In the genomic region with DNA sequence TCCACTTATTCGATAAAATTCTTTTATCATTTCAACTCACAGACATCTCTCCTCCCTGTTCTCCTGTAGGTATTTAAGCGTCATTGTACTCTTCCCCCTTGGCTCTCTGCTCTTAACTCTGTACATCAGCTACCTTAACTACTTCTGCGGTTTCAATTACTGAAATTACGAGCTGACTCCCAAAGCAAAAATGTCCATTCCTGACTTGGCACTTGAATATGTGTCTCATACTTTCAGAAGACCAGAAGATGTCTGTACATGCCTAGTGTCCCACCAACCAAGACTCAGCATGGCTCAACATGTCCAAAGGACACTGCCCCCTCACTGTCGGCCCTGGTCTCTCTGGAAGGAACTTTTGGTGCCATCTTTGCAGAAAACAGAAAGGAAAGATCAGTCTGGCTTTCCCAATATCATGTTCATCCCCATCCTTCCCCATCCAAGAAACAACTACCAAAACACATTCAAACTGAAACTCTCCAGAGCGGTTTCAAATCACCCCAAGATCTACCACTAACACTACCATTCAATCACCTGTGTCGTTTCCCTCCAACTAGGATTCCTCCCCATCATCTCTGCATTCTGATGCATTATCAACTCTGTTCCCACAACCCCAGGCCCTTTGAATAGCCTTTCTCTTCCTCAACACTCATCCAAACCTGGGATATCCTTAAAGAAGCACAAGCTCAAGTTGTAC, we compare ENCODE assay signal across 23 cellular contexts.
A peak's percentile ranks its signal among the peaks of the same experiment; 100 is the strongest.
DNase-seq lines count a peak whose midpoint lies in the region; ATAC-seq and TF ChIP-seq lines count a peak whose summit lies in the region.
"Had no signal": no experiment of that assay in that cellular context is flagged by ENCODE, and none has a peak within 500 bp of the region (broad histone marks: within the 10 kb centered on the region; RNA-seq: fewer than 3 reads in every experiment).

No MANE protein-coding gene starts in this region.

- intact Hi-C loops in PC-3 (cut with micrococcal nuclease) = no loop called here

- CTCF ChIA-PET in BJ (lab: Yijun Ruan, JAX) (interaction anchor here (1.0 kb wide), 1 partner anchor 10 kb away, joined by 3 read pairs; no protein-coding TSS in a partner anchor), PC-3 (lab: Charles Lee) (no interaction called here)

- TF ChIP-seq CTCF in BJ (IDR thresholded peaks at IDR 0.05; ENCODE audit: insufficient read depth, low read depth, low read length) (no peak), PC-3 (conservative IDR thresholded peaks at IDR 0.05; ENCODE audit: low read depth, low read length) (no peak), epithelial cell of esophagus (IDR thresholded peaks at IDR 0.05; ENCODE audit: insufficient read depth, low read depth, low read length, missing control alignments) (no peak)

- no peak overlapping the region for H3K4ac ChIP-seq in trophoblast cell (ENCODE audit: low read depth, low read length)

- H3K4me1 ChIP-seq in PC-3 (ENCODE audit: insufficient read depth, low read length) = no peaks in the 10 kb centered on the region
- H3K4me1 ChIP-seq in trophoblast cell (ENCODE audit: control insufficient read depth in 1 of 2, insufficient read depth in 2 of 2, low read length in 2 of 2) = peaks cover 7 to 15% of the 10 kb centered on the region in 2 experiments

- H3K79me1 ChIP-seq in trophoblast cell (ENCODE audit: low read length) = no peaks in the 10 kb centered on the region

- no peak overlapping the region for H2BK12ac ChIP-seq in trophoblast cell (ENCODE audit: low read length)

- H4K8ac ChIP-seq in trophoblast cell (ENCODE audit: low read depth, low read length) = no peak overlapping the region

- no peaks in the 10 kb centered on the region for H3K27me3 ChIP-seq in BJ (ENCODE audit: control insufficient read depth, insufficient read depth, low read length)
- no peaks in the 10 kb centered on the region for H3K27me3 ChIP-seq in PC-3 (ENCODE audit: low read length)
- no peaks in the 10 kb centered on the region for H3K27me3 ChIP-seq in trophoblast cell (ENCODE audit: insufficient read depth, low read length)
- H3K27me3 ChIP-seq: BLaER1 had no signal

- peaks cover 28% of the 10 kb centered on the region for H3K79me2 ChIP-seq in PC-3 (ENCODE audit: low read length)
- H3K79me2 ChIP-seq in trophoblast cell (ENCODE audit: control insufficient read depth, insufficient read depth, low read length, poor library complexity) = peaks cover 2% of the 10 kb centered on the region

- H3K36me3 ChIP-seq in BJ (ENCODE audit: control insufficient read depth, insufficient read depth, low read length) (no peaks in the 10 kb centered on the region), PC-3 (ENCODE audit: low read depth, low read length) (no peaks in the 10 kb centered on the region), trophoblast cell (ENCODE audit: control insufficient read depth in 1 of 2, insufficient read depth in 2 of 2, low read length in 2 of 2) (no peaks in the 10 kb centered on the region)
- H3K36me3 ChIP-seq: BLaER1 had no signal

- POLR2A ChIA-PET in BJ (lab: Charles Lee) (no interaction called here), PC-3 (lab: Charles Lee; ENCODE audit: unreplicated experiment) (no interaction called here)

- H3K27ac ChIP-seq in PC-3 (ENCODE audit: low read length) (no peak overlapping the region), trophoblast cell (ENCODE audit: low read depth, low read length) (no peak overlapping the region)
- H3K27ac ChIP-seq: BLaER1, PC-9 had no signal

- no peak overlapping the region for H2BK120ac ChIP-seq in trophoblast cell (ENCODE audit: insufficient read depth, low read length, poor library complexity)

- ATAC-seq in PC-3 (no peak), GM21576 (IDR thresholded peaks at IDR 0.05; ENCODE audit: unreplicated experiment) (no peak)
- ATAC-seq: GM23338 had no signal

- H4K20me1 ChIP-seq in PC-3 (ENCODE audit: low read length) = no peaks in the 10 kb centered on the region
- H4K20me1 ChIP-seq: BLaER1 had no signal

- peak; percentile 56 for DNase-seq in BJ (ENCODE audit: low read depth)
- peak; percentile 26 for DNase-seq in PC-3
- peak; percentile 81 for DNase-seq in epithelial cell of esophagus (ENCODE audit: low read depth)
- peak; percentile 44 to 75 for DNase-seq in trophoblast cell
- DNase-seq in globus pallidus (ENCODE audit: low spot score) = no peak
- DNase-seq in occipital lobe (lab: John Stamatoyannopoulos, UW) = no peak
- DNase-seq: CD4-positive, CD25-positive, alpha-beta regulatory T cell; H9; HFFc6; IMR-90; KG1; MM.1S; NCI-H2029; NCI-H446 treated with DMSO at 0.1 percent for 48 hours; NCI-H526; NCI-H82; NK-92 treated with Interleukin-12 subunit alpha and Interleukin-12 subunit beta, amount 100 ng/mL, for 24 hours; PC-9; RPMI8226; SHP77 treated with DMSO at 0.1 percent for 48 hours had no signal

- H3K9ac ChIP-seq in PC-3 (ENCODE audit: low read length) = no peak overlapping the region
- H3K9ac ChIP-seq in trophoblast cell (ENCODE audit: low read length) = no peak overlapping the region
- H3K9ac ChIP-seq: BLaER1 had no signal

- H3K4me2 ChIP-seq in PC-3 (ENCODE audit: low read length) (no peak overlapping the region), trophoblast cell (ENCODE audit: low read length) (no peak overlapping the region)
- H3K4me2 ChIP-seq: BLaER1, GM23338, PC-9 had no signal

- H2AFZ ChIP-seq in PC-3 (ENCODE audit: low read length) = no peak overlapping the region
- H2AFZ ChIP-seq in trophoblast cell (ENCODE audit: insufficient read depth, low read length, poor library complexity) = no peak overlapping the region
- H2AFZ ChIP-seq: GM23338, PC-9 had no signal

- no peak overlapping the region for H3K23ac ChIP-seq in trophoblast cell (ENCODE audit: low read length)

- H3K9me3 ChIP-seq in PC-3 (ENCODE audit: low read length) = no peaks in the 10 kb centered on the region
- H3K9me3 ChIP-seq in trophoblast cell (ENCODE audit: insufficient read depth, low read depth, low read length) = no peaks in the 10 kb centered on the region
- H3K9me3 ChIP-seq: BLaER1 had no signal

- no peak overlapping the region for H3K18ac ChIP-seq in trophoblast cell (ENCODE audit: low read length)

- H2AK5ac ChIP-seq in trophoblast cell (ENCODE audit: low read length) = no peak overlapping the region

- no peak overlapping the region for H3K4me3 ChIP-seq in BJ (ENCODE audit: low read depth, low read length)
- H3K4me3 ChIP-seq in PC-3 (ENCODE audit: low read length) = no peak overlapping the region
- no peak overlapping the region for H3K4me3 ChIP-seq in epithelial cell of esophagus (ENCODE audit: low read length)
- H3K4me3 ChIP-seq in trophoblast cell (ENCODE audit: low read depth, low read length) = no peak overlapping the region
- H3K4me3 ChIP-seq: BLaER1, GM23338, PC-9 had no signal

- no peak overlapping the region for H4K12ac ChIP-seq in trophoblast cell (ENCODE audit: low read depth, low read length)

- no peaks in the 10 kb centered on the region for H3K9me2 ChIP-seq in PC-3 (replicated peaks; ENCODE audit: low read length)

- H3F3A ChIP-seq in PC-3 (ENCODE audit: low read length, unreplicated experiment) = no peaks in the 10 kb centered on the region

- WGBS in trophoblast cell (ENCODE audit: extremely low coverage, insufficient coverage, insufficient read length) = 100% methylated on average over 1 of the region's 7 CpGs

- no TSS peak for BruUV-seq in PC-3 (replicated peaks; lab: Mats Ljungman, UMichigan)

- H2BK5ac ChIP-seq in trophoblast cell (ENCODE audit: low read depth, low read length, poor library complexity) = no peak overlapping the region

- no peak overlapping the region for H4K91ac ChIP-seq in trophoblast cell (ENCODE audit: low read depth, low read length)

- no peak overlapping the region for H3K14ac ChIP-seq in trophoblast cell (ENCODE audit: low read length)

Comparison
In these comparisons a context has a peak if more than half of its experiments do, and no peak if none do; other contexts are left out.
1. DNase-seq: peak in BJ (single experiment), PC-3 (single experiment), epithelial cell of esophagus (single experiment) and trophoblast cell (2 of 2); none in globus pallidus (single experiment) and occipital lobe (single experiment).